ENCODE assay signal across 32 cellular contexts in the genomic region with DNA sequence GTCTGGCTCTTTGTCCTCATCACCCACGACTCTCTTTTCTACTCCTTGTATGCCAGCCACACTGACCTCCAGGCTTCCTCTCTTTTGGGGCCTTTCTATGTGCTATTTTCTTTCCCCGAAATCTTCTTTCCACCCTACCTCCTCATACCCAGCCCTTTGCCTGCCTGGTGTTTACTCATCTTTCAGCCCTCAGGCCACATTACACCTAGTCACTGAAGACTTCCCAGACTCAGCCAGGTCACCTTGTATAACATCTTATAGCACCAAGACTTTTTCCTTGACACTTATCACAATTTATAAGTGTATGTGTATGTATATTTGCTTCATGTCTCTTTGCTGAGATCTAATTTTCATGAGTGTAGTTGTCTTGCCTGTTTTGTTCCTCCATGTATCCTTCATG.
"Had no signal": no experiment of that assay in that cellular context is flagged by ENCODE, and none has a peak within 500 bp of the region (broad histone marks: within the 10 kb centered on the region; RNA-seq: fewer than 3 reads in every experiment).

No MANE protein-coding gene starts in this region.

- H3K36me3 Mint-ChIP-seq: activated naive CD4-positive, alpha-beta T cell treated with anti-CD3 and anti-CD28 coated beads, Interleukin-2, amount 10 ng/mL, durations not matched to agents 7 days and 5 days; activated naive CD8-positive, alpha-beta T cell treated with anti-CD3 and anti-CD28 coated beads, Interleukin-2, amount 10 ng/mL, durations not matched to agents 7 days and 5 days; mesothelial cell of epicardium; naive B cell; stimulated activated effector memory CD8-positive, alpha-beta T cell treated with anti-CD3 and anti-CD28 coated beads, Interleukin-12 subunit alpha, Interleukin-12 subunit beta, amount 100 ng/mL, for 72 hours had no signal

- ATAC-seq: activated CD4-positive, CD25-positive, alpha-beta regulatory T cell treated with anti-CD3 and anti-CD28 coated beads, Interleukin-2, amount 50 U/mL, for 24 hours; gastrocnemius medialis; left cardiac atrium; left ventricle myocardium superior; pancreas; sciatic nerve; stimulated activated effector memory CD8-positive, alpha-beta T cell treated with anti-CD3 and anti-CD28 coated beads, Interleukin-12 subunit alpha, Interleukin-12 subunit beta, amount 100 ng/mL, for 72 hours; stimulated activated naive CD8-positive, alpha-beta T cell treated with anti-CD3 and anti-CD28 coated beads, Interleukin-15, amount 100 ng/mL, for 72 hours had no signal

- H3K27me3 ChIP-seq: gastrocnemius medialis, pancreas, upper lobe of left lung had no signal

- H3K4me1 Mint-ChIP-seq: activated naive CD4-positive, alpha-beta T cell treated with anti-CD3 and anti-CD28 coated beads, Interleukin-2, amount 10 ng/mL, durations not matched to agents 7 days and 5 days; activated naive CD8-positive, alpha-beta T cell treated with anti-CD3 and anti-CD28 coated beads, Interleukin-2, amount 10 ng/mL, durations not matched to agents 7 days and 5 days; central memory CD8-positive, alpha-beta T cell; naive B cell; stimulated activated effector memory CD8-positive, alpha-beta T cell treated with anti-CD3 and anti-CD28 coated beads, Interleukin-12 subunit alpha, Interleukin-12 subunit beta, amount 100 ng/mL, for 72 hours; stimulated activated naive CD8-positive, alpha-beta T cell treated with anti-CD3 and anti-CD28 coated beads, Interleukin-15, amount 100 ng/mL, for 72 hours had no signal

- H3K27ac Mint-ChIP-seq: activated naive CD4-positive, alpha-beta T cell treated with anti-CD3 and anti-CD28 coated beads, Interleukin-2, amount 10 ng/mL, durations not matched to agents 7 days and 5 days; activated naive CD8-positive, alpha-beta T cell treated with anti-CD3 and anti-CD28 coated beads, Interleukin-2, amount 10 ng/mL, durations not matched to agents 7 days and 5 days; activated T-helper 1 cell treated with anti-CD3 and anti-CD28 coated beads, Interleukin-12 subunit alpha, Interleukin-12 subunit beta, Interleukin-2, Interleukin-4 antibody, amounts not matched to agents 30 ng/mL and 10 ng/mL and 1 ng/mL, durations not matched to agents 14 hours and 24 hours and 36 hours; mesothelial cell of epicardium; naive B cell; stimulated activated effector memory CD8-positive, alpha-beta T cell treated with anti-CD3 and anti-CD28 coated beads, Interleukin-12 subunit alpha, Interleukin-12 subunit beta, amount 100 ng/mL, for 72 hours; stimulated activated naive CD8-positive, alpha-beta T cell treated with anti-CD3 and anti-CD28 coated beads, Interleukin-15, amount 100 ng/mL, for 72 hours; T-helper 1 cell treated with Interleukin-12 subunit alpha and Interleukin-12 subunit beta and Interleukin-4 antibody, amounts not matched to agents 30 μg/mL and 1 μg/mL, for 36 hours had no signal

- DNase-seq: activated CD4-positive, alpha-beta T cell treated with anti-CD3 and anti-CD28 coated beads for 48 hours; activated CD4-positive, alpha-beta T cell treated with anti-CD3 and anti-CD28 coated beads, Interleukin-2, amount 50 U/mL, for 48 hours; activated CD8-positive, alpha-beta memory T cell treated with anti-CD3 and anti-CD28 coated beads for 24 hours; activated gamma-delta T cell; activated naive CD4-positive, alpha-beta T cell treated with anti-CD3 and anti-CD28 coated beads, Interleukin-2, amount 10 ng/mL, durations not matched to agents 7 days and 5 days; activated naive CD8-positive, alpha-beta T cell treated with anti-CD3 and anti-CD28 coated beads, Interleukin-2, amount 10 ng/mL, durations not matched to agents 7 days and 5 days; amniotic stem cell; dermis blood vessel endothelial cell; effector CD4-positive, alpha-beta T cell; gastrocnemius medialis; glutamatergic neuron; left cardiac atrium; left ventricle myocardium superior; naive B cell; nucleus accumbens; pancreas; retina; small intestine; stimulated activated CD4-positive, alpha-beta T cell treated with anti-CD3 and anti-CD28 coated beads, Interleukin-4, amount 100 ng/mL, for 24 hours; stimulated activated naive CD8-positive, alpha-beta T cell treated with anti-CD3 and anti-CD28 coated beads, Interleukin-15, amount 100 ng/mL, for 72 hours; substantia nigra; T-helper 9 cell; upper lobe of left lung had no signal

- H3K27ac ChIP-seq: gastrocnemius medialis, pancreas, prostate gland, upper lobe of left lung, VCaP had no signal

- H3K4me3 Mint-ChIP-seq: activated naive CD4-positive, alpha-beta T cell treated with anti-CD3 and anti-CD28 coated beads, Interleukin-2, amount 10 ng/mL, durations not matched to agents 7 days and 5 days; activated naive CD8-positive, alpha-beta T cell treated with anti-CD3 and anti-CD28 coated beads, Interleukin-2, amount 10 ng/mL, durations not matched to agents 7 days and 5 days; activated T-helper 1 cell treated with anti-CD3 and anti-CD28 coated beads, Interleukin-12 subunit alpha, Interleukin-12 subunit beta, Interleukin-2, Interleukin-4 antibody, amounts not matched to agents 30 ng/mL and 10 ng/mL and 1 ng/mL, durations not matched to agents 14 hours and 24 hours and 36 hours; central memory CD8-positive, alpha-beta T cell; mesothelial cell of epicardium; naive B cell; stimulated activated effector memory CD8-positive, alpha-beta T cell treated with anti-CD3 and anti-CD28 coated beads, Interleukin-12 subunit alpha, Interleukin-12 subunit beta, amount 100 ng/mL, for 72 hours; stimulated activated naive CD8-positive, alpha-beta T cell treated with anti-CD3 and anti-CD28 coated beads, Interleukin-15, amount 100 ng/mL, for 72 hours; T-helper 1 cell treated with Interleukin-12 subunit alpha and Interleukin-12 subunit beta and Interleukin-4 antibody, amounts not matched to agents 30 μg/mL and 1 μg/mL, for 36 hours had no signal

- H3K9me3 Mint-ChIP-seq: activated naive CD4-positive, alpha-beta T cell treated with anti-CD3 and anti-CD28 coated beads, Interleukin-2, amount 10 ng/mL, durations not matched to agents 7 days and 5 days; activated naive CD8-positive, alpha-beta T cell treated with anti-CD3 and anti-CD28 coated beads, Interleukin-2, amount 10 ng/mL, durations not matched to agents 7 days and 5 days; activated T-helper 1 cell treated with anti-CD3 and anti-CD28 coated beads, Interleukin-12 subunit alpha, Interleukin-12 subunit beta, Interleukin-2, Interleukin-4 antibody, amounts not matched to agents 30 ng/mL and 10 ng/mL and 1 ng/mL, durations not matched to agents 14 hours and 24 hours and 36 hours; mesothelial cell of epicardium; stimulated activated naive CD8-positive, alpha-beta T cell treated with anti-CD3 and anti-CD28 coated beads, Interleukin-15, amount 100 ng/mL, for 72 hours; T-helper 1 cell treated with Interleukin-12 subunit alpha and Interleukin-12 subunit beta and Interleukin-4 antibody, amounts not matched to agents 30 μg/mL and 1 μg/mL, for 36 hours had no signal

- H3K4me1 ChIP-seq: gastrocnemius medialis, pancreas, prostate gland, upper lobe of left lung had no signal

- H3K27me3 Mint-ChIP-seq: activated naive CD4-positive, alpha-beta T cell treated with anti-CD3 and anti-CD28 coated beads, Interleukin-2, amount 10 ng/mL, durations not matched to agents 7 days and 5 days; activated naive CD8-positive, alpha-beta T cell treated with anti-CD3 and anti-CD28 coated beads, Interleukin-2, amount 10 ng/mL, durations not matched to agents 7 days and 5 days; central memory CD8-positive, alpha-beta T cell; naive B cell; stimulated activated naive CD8-positive, alpha-beta T cell treated with anti-CD3 and anti-CD28 coated beads, Interleukin-15, amount 100 ng/mL, for 72 hours had no signal
